In genomic region chr15:28737521-28738199, GRCh38 we compare ENCODE assay signal across 8 cellular contexts. TPM values are rescaled to one million over a fixed set of nuclear protein-coding genes. Genes with fewer than 3 reads are reported as not detected.
DNase-seq lines count a peak whose midpoint lies in the region; ATAC-seq and TF ChIP-seq lines count a peak whose summit lies in the region.
"Not testable (repeated sequence)": the region's sequence is repeated elsewhere in the genome, so short reads cannot be mapped to it uniquely, and the experiment has no call there.

No MANE protein-coding gene starts in this region.

- H3K4me3 Mint-ChIP-seq in mesothelial cell of epicardium = peak overlapping the region; percentile 69

- H3K4me1 ChIP-seq in BE2C, ascending aorta: not testable (repeated sequence)

- not testable (repeated sequence) for H3K9me3 Mint-ChIP-seq in mesothelial cell of epicardium

- intact Hi-C loops in ascending aorta (cut with DNase I) = not testable (repeated sequence)

- not testable (repeated sequence) for H3K9me3 ChIP-seq in BE2C, ascending aorta

- H3K36me3 ChIP-seq in BE2C, ascending aorta: not testable (repeated sequence)

- not testable (repeated sequence) for H3K27me3 ChIP-seq in BE2C, ascending aorta

- H3K27ac ChIP-seq in VCaP (peak overlapping the region; percentile 55), ascending aorta (peak overlapping the region; percentile 82 to 96)

- H3K4me1 Mint-ChIP-seq in mesothelial cell of epicardium = peaks cover 13% of the 10 kb centered on the region

- H3K36me3 Mint-ChIP-seq in mesothelial cell of epicardium = not testable (repeated sequence)

- H3K27me3 Mint-ChIP-seq in mesothelial cell of epicardium (ENCODE audit: low read depth) = not testable (repeated sequence)

- peak; percentile 22 for ATAC-seq in GM19468 (IDR thresholded peaks at IDR 0.05; ENCODE audit: extremely low read depth, unreplicated experiment)
- peak; percentile 54 for ATAC-seq in HG03460 (IDR thresholded peaks at IDR 0.05; ENCODE audit: unreplicated experiment)

- H3K4me3 ChIP-seq in BE2C (ENCODE audit: low read depth, low read length) (peak overlapping the region; percentile 40), ascending aorta (peak overlapping the region; percentile 59 to 82), foreskin fibroblast (ENCODE audit: low read depth in 1 of 2, low read length in 2 of 2) (peak overlapping the region; percentile 35 to 38)

- TF ChIP-seq CTCF in BE2C (IDR thresholded peaks at IDR 0.05; ENCODE audit: low read depth, low read length); VCaP (conservative IDR thresholded peaks at IDR 0.05); ascending aorta (IDR thresholded peaks at IDR 0.05); foreskin fibroblast (IDR thresholded peaks at IDR 0.05; ENCODE audit: low read depth, low read length); mesothelial cell of epicardium (IDR thresholded peaks at IDR 0.05; ENCODE audit: unreplicated experiment): not testable (repeated sequence)

- peak overlapping the region; percentile 81 for H3K27ac Mint-ChIP-seq in mesothelial cell of epicardium

- DNase-seq in BE2C (peak; percentile 51), ascending aorta (ENCODE audit: low spot score in 2 of 2) (peak in 1 of 2 donors; percentile 73), foreskin fibroblast (peak; percentile 31 to 66), mesothelial cell of epicardium (ENCODE audit: low spot score in 2 of 2, unreplicated experiment in 2 of 2) (peak; percentile 21 to 65)
- peak; percentile 27 for DNase-seq in stimulated activated CD4-positive, alpha-beta T cell treated with anti-CD3 and anti-CD28 coated beads, Interleukin-4, amount 100 ng/mL, for 24 hours

RNA-seq across cellular contexts. Expression of gene GOLGA8M, which starts 25.4 kb away (rescaled TPM):
- not detected for polyA plus RNA-seq in BE2C (2012; ENCODE audit: insufficient read depth, insufficient read length, low read depth)
- total RNA-seq in ascending aorta (0.75 TPM), mesothelial cell of epicardium (3.0 to 3.9 TPM (median 3.6 TPM) in 3 replicates)
